13 cellular contexts compared by ENCODE assay signal in the genomic region with DNA sequence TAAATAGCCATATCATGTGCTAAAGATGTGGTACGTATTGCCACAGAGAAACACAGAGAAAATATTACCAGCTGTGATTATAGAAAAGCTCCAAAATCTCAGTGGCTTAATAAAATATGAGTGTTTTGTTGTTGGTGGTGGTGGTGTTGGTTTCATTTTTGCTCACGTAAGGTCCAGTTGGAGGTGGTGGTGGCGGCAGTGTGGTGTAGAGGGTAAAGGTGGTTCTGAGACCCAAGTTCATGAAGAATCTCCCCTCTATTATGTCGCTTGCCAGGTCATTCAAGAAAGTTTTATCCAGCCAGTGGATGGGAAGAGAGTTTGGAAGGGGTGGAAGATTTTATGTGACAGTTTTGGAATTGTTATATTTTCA.
DNase-seq lines count a peak whose midpoint lies in the region; ATAC-seq, FAIRE-seq and TF ChIP-seq lines count a peak whose summit lies in the region.
"Had no signal": no experiment of that assay in that cellular context is flagged by ENCODE, and none has a peak within 500 bp of the region (broad histone marks: within the 10 kb centered on the region; RNA-seq: fewer than 3 reads in every experiment).

No MANE protein-coding gene starts in this region.

- POLR2A ChIA-PET in K562 (lab: Yijun Ruan, JAX) = interaction anchor here (1.0 to 1.9 kb wide), 5 partner anchors 8 to 310 kb away, joined by 3 to 9 read pairs (median 5); no protein-coding TSS in a partner anchor

- H3K36me3 Mint-ChIP-seq in activated CD8-positive, alpha-beta memory T cell treated with anti-CD3 and anti-CD28 coated beads, Interleukin-2, amount 10 ng/mL, durations not matched to agents 7 days and 5 days = peaks cover 5% of the 10 kb centered on the region
- H3K36me3 Mint-ChIP-seq: immature natural killer cell had no signal

- H3K4me2 ChIP-seq in K562 (ENCODE audit: insufficient read depth, low read length) = peak overlapping the region; percentile 60

- no peak for TF ChIP-seq CTCF in K562 (IDR thresholded peaks at IDR 0.05 in 2 of 3, conservative IDR thresholded peaks at IDR 0.05 in 1 of 3; ENCODE audit: insufficient read depth in 2 of 3, low read depth in 1 of 3, low read length in 3 of 3)

- TF ChIP-seq EP300 in K562 (IDR thresholded peaks at IDR 0.05; ENCODE audit: low read length) = no peak

- no peak for TF ChIP-seq RAD21 in K562 (CRISPR knock-in tag; conservative IDR thresholded peaks at IDR 0.05 in 1 of 2, IDR thresholded peaks at IDR 0.05 in 1 of 2)

- H3K9me3 ChIP-seq in K562 (replicated peaks; ENCODE audit: control insufficient read depth, insufficient read depth, low read depth, low read length) = no peaks in the 10 kb centered on the region; the same call in 1 of the 2 replicates
- H3K9me3 ChIP-seq: ascending aorta, ovary, uterus had no signal

- H3K9me3 Mint-ChIP-seq in activated CD8-positive, alpha-beta memory T cell treated with anti-CD3 and anti-CD28 coated beads, Interleukin-2, amount 10 ng/mL, durations not matched to agents 7 days and 5 days (ENCODE audit: low read depth) = no peaks in the 10 kb centered on the region
- H3K9me3 Mint-ChIP-seq: immature natural killer cell had no signal

- 45% methylated on average over 4 of the region's 4 CpGs for WGBS in K562 (ENCODE audit: insufficient coverage, low coverage, missing lambda C conversion rate)

- H3K27ac Mint-ChIP-seq in activated CD8-positive, alpha-beta memory T cell treated with anti-CD3 and anti-CD28 coated beads, Interleukin-2, amount 10 ng/mL, durations not matched to agents 7 days and 5 days = no peak overlapping the region

- no peaks in the 10 kb centered on the region for H3K9me1 ChIP-seq in K562 (ENCODE audit: control insufficient read depth, insufficient read depth, low read length)

- no peak for FAIRE-seq in K562 (lab: Jason Lieb, UNC)

- peaks cover 6 to 35% of the 10 kb centered on the region in 2 experiments; a peak in 4 of 5 replicates for H3K4me1 ChIP-seq in K562 (replicated peaks in 1 of 2; ENCODE audit: control insufficient read depth in 2 of 2, insufficient read depth in 2 of 2, low read length in 2 of 2)
- H3K4me1 ChIP-seq: ascending aorta, uterus had no signal

- H3K79me2 ChIP-seq in K562 (ENCODE audit: control insufficient read depth, insufficient read depth, low read length) = peaks cover 43% of the 10 kb centered on the region

- peak overlapping the region; percentile 15 for H2AFZ ChIP-seq in K562 (ENCODE audit: low read depth, low read length)

- TF ChIP-seq POLR2A in K562 (conservative IDR thresholded peaks at IDR 0.05) = no peak

- no peak overlapping the region for H3K4me3 Mint-ChIP-seq in activated CD8-positive, alpha-beta memory T cell treated with anti-CD3 and anti-CD28 coated beads, Interleukin-2, amount 10 ng/mL, durations not matched to agents 7 days and 5 days
- H3K4me3 Mint-ChIP-seq: immature natural killer cell had no signal

- in situ Hi-C loops in K562 (cut with MboI) = no loop called here

- intact Hi-C loops in K562 (cut with micrococcal nuclease) = no loop called here
- intact Hi-C loops in Right ventricle myocardium superior (cut with DNase I) = no loop called here

- CTCF ChIA-PET in K562 (lab: Yijun Ruan, JAX; ENCODE audit: low intra/inter-chr PET ratio) = no interaction called here
- CTCF ChIA-PET in activated CD8-positive, alpha-beta memory T cell treated with anti-CD3 and anti-CD28 coated beads, Interleukin-2, amount 10 ng/mL, durations not matched to agents 7 days and 5 days (lab: Charles Lee) = interaction anchor here (1.2 to 2.2 kb wide), 2 partner anchors 10 to 26 kb away, joined by 4 to 18 read pairs; no protein-coding TSS in a partner anchor

- no peak for DNase-seq in K562 (ENCODE audit: extremely low read depth in 1 of 4, low spot score in 3 of 4)
- DNase-seq in AG08395 (ENCODE audit: low spot score) = no peak
- no peak for DNase-seq in Right ventricle myocardium superior
- DNase-seq in stimulated activated CD4-positive, alpha-beta T cell treated with anti-CD3 and anti-CD28 coated beads, Interleukin-15, amount 100 ng/mL, for 24 hours = no peak
- no peak for DNase-seq in activated CD8-positive, alpha-beta memory T cell treated with anti-CD3 and anti-CD28 coated beads, Interleukin-2, amount 10 ng/mL, durations not matched to agents 7 days and 5 days
- DNase-seq: NCI-H524 treated with DMSO at 0.1 percent for 48 hours, ovary, uterus had no signal

- H3K9ac ChIP-seq in K562 (ENCODE audit: insufficient read depth in 1 of 2, low read depth in 2 of 2, low read length in 2 of 2) = peak overlapping the region in 1 of 2 experiments; percentile 77; a peak in 2 of 4 replicates

- no peaks in the 10 kb centered on the region for H4K20me1 ChIP-seq in K562 (replicated peaks; ENCODE audit: control insufficient read depth, insufficient read depth, low read length)

- no peak overlapping the region for H3K4me3 ChIP-seq in K562
- H3K4me3 ChIP-seq: ascending aorta, ovary, uterus had no signal

- no TSS peak for BruUV-seq in K562 (replicated peaks; lab: Mats Ljungman, UMichigan)

- no peaks in the 10 kb centered on the region for H3K27me3 Mint-ChIP-seq in activated CD8-positive, alpha-beta memory T cell treated with anti-CD3 and anti-CD28 coated beads, Interleukin-2, amount 10 ng/mL, durations not matched to agents 7 days and 5 days

- H3K4me1 Mint-ChIP-seq in activated CD8-positive, alpha-beta memory T cell treated with anti-CD3 and anti-CD28 coated beads, Interleukin-2, amount 10 ng/mL, durations not matched to agents 7 days and 5 days = peaks cover 2% of the 10 kb centered on the region
- H3K4me1 Mint-ChIP-seq: immature natural killer cell had no signal

- ATAC-seq in GM18520 (IDR thresholded peaks at IDR 0.05; ENCODE audit: unreplicated experiment) = peak; percentile 22
- peak; percentile 5 for ATAC-seq in GM21619 (IDR thresholded peaks at IDR 0.05; ENCODE audit: unreplicated experiment)
- peak; percentile 25 for ATAC-seq in HG03135 (IDR thresholded peaks at IDR 0.05; ENCODE audit: unreplicated experiment)
- no peak for ATAC-seq in K562
- no peak for ATAC-seq in Right ventricle myocardium superior (ENCODE audit: poor library complexity)
- no peak for ATAC-seq in activated CD8-positive, alpha-beta memory T cell treated with anti-CD3 and anti-CD28 coated beads, Interleukin-2, amount 10 ng/mL, durations not matched to agents 7 days and 5 days

- H3K27ac ChIP-seq in K562 (ENCODE audit: extremely low read depth, low read depth, low read length) = peak overlapping the region; percentile 77
- H3K27ac ChIP-seq: ascending aorta, ovary, uterus had no signal

- H3K27me3 ChIP-seq in K562 (ENCODE audit: control insufficient read depth in 2 of 2, insufficient read depth in 2 of 2, low read length in 2 of 2) = no peaks in the 10 kb centered on the region
- H3K27me3 ChIP-seq: ascending aorta, ovary, uterus had no signal

- peaks cover 11% of the 10 kb centered on the region; the same call in 1 of the 3 replicates for H3K36me3 ChIP-seq in K562 (ENCODE audit: control insufficient read depth, insufficient read depth, low read length)
- H3K36me3 ChIP-seq: ascending aorta, ovary, uterus had no signal

TF ChIP-seq in K562, 482 proteins besides CTCF, POLR2A, EP300 and RAD21:
- TF ChIP-seq, protein P1, sequence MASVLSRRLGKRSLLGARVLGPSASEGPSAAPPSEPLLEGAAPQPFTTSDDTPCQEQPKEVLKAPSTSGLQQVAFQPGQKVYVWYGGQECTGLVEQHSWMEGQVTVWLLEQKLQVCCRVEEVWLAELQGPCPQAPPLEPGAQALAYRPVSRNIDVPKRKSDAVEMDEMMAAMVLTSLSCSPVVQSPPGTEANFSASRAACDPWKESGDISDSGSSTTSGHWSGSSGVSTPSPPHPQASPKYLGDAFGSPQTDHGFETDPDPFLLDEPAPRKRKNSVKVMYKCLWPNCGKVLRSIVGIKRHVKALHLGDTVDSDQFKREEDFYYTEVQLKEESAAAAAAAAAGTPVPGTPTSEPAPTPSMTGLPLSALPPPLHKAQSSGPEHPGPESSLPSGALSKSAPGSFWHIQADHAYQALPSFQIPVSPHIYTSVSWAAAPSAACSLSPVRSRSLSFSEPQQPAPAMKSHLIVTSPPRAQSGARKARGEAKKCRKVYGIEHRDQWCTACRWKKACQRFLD (CRISPR knock-in tag; IDR thresholded peaks at IDR 0.05) = 0 out of 2 replicates have a peak, but pooled peaks have one; percentile 42
- TF ChIP-seq NCOA6 (IDR thresholded peaks at IDR 0.05) (no peak), HNRNPL (IDR thresholded peaks at IDR 0.05; ENCODE audit: low read depth, low read length) (no peak), CTBP1 (IDR thresholded peaks at IDR 0.05; ENCODE audit: borderline replicate concordance) (no peak), ZNF644 (tag; IDR thresholded peaks at IDR 0.05; ENCODE audit: low read depth) (0 out of 2 replicates have a peak, but pooled peaks have one; percentile 20), HNRNPK (IDR thresholded peaks at IDR 0.05; ENCODE audit: low read depth, low read length, poor library complexity, severe bottlenecking) (no peak), ZNF384 (IDR thresholded peaks at IDR 0.05; ENCODE audit: low read depth, low read length) (no peak), SAFB2 (IDR thresholded peaks at IDR 0.05; ENCODE audit: borderline replicate concordance, low read depth, low read length, severe bottlenecking) (no peak), ZNF274 (IDR thresholded peaks at IDR 0.05; ENCODE audit: borderline replicate concordance, low read depth, low read length) (no peak)
- TF ChIP-seq, protein P2, sequence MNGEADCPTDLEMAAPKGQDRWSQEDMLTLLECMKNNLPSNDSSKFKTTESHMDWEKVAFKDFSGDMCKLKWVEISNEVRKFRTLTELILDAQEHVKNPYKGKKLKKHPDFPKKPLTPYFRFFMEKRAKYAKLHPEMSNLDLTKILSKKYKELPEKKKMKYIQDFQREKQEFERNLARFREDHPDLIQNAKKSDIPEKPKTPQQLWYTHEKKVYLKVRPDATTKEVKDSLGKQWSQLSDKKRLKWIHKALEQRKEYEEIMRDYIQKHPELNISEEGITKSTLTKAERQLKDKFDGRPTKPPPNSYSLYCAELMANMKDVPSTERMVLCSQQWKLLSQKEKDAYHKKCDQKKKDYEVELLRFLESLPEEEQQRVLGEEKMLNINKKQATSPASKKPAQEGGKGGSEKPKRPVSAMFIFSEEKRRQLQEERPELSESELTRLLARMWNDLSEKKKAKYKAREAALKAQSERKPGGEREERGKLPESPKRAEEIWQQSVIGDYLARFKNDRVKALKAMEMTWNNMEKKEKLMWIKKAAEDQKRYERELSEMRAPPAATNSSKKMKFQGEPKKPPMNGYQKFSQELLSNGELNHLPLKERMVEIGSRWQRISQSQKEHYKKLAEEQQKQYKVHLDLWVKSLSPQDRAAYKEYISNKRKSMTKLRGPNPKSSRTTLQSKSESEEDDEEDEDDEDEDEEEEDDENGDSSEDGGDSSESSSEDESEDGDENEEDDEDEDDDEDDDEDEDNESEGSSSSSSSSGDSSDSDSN (IDR thresholded peaks at IDR 0.05; ENCODE audit: borderline replicate concordance in 1 of 2, low read depth in 2 of 2, low read length in 2 of 2) = no peak

Comparison
In these comparisons a context has a peak if more than half of its experiments do, and no peak if none do; other contexts are left out.
1. ATAC-seq: peak in GM18520 (single experiment), GM21619 (single experiment) and HG03135 (single experiment); none in K562 (single experiment), Right ventricle myocardium superior (single experiment) and activated CD8-positive, alpha-beta memory T cell treated with anti-CD3 and anti-CD28 coated beads, Interleukin-2, amount 10 ng/mL, durations not matched to agents 7 days and 5 days (single experiment).